ENCODE assay signal across 8 cellular contexts in genomic region chr4:169270810-169271691, GRCh38. TPM values are rescaled to one million over a fixed set of nuclear protein-coding genes. Genes with fewer than 3 reads are reported as not detected.
A peak's percentile ranks its signal among the peaks of the same experiment; 100 is the strongest.
DNase-seq lines count a peak whose midpoint lies in the region; FAIRE-seq and TF ChIP-seq lines count a peak whose summit lies in the region.

TSS of gene SH3RF1 (minus strand) at chr4:169270956. CDS start at chr4:169269212, 1,744 bp downstream.

- no peaks in the 10 kb centered on the region for H3K36me3 Mint-ChIP-seq in T-helper 2 cell treated with Interferon-gamma antibody and Interleukin-4, amounts not matched to agents 5 μg/mL and 100 μg/mL, for 36 hours (ENCODE audit: low read depth)

- H3K9ac ChIP-seq in H1 (replicated peaks in 1 of 4; ENCODE audit: extremely low read depth in 1 of 4, low read depth in 3 of 4, low read length in 3 of 4) = peak within 1 kb of the TSS; percentile 76 to 85 (median 83)

- H3K9me3 Mint-ChIP-seq in T-helper 2 cell treated with Interferon-gamma antibody and Interleukin-4, amounts not matched to agents 5 μg/mL and 100 μg/mL, for 36 hours = no peaks in the 10 kb centered on the region

- no peak within 1 kb of the TSS for H3K14ac ChIP-seq in H1 (ENCODE audit: insufficient read length)

- no peak within 1 kb of the TSS for H2BK15ac ChIP-seq in H1 (ENCODE audit: low read length)

- peak within 1 kb of the TSS; percentile 78 for H2BK12ac ChIP-seq in H1 (ENCODE audit: low read depth, low read length)

- H3K36me3 ChIP-seq in A673 (ENCODE audit: insufficient read depth, low read length, poor library complexity, severe bottlenecking) (no peaks in the 10 kb centered on the region), H1 (ENCODE audit: control insufficient read depth in 2 of 4, insufficient read depth in 4 of 4, low read length in 3 of 4) (no peaks in the 10 kb centered on the region)

- H4K8ac ChIP-seq in H1 (ENCODE audit: extremely low read depth, insufficient read depth, low read length) = peak within 1 kb of the TSS; percentile 94

- TF ChIP-seq POLR2A in H1 (IDR thresholded peaks at IDR 0.05; ENCODE audit: control extremely low read depth in 1 of 2, low read depth in 2 of 2, low read length in 2 of 2) = peak in 1 of 2 experiments; percentile 56; a peak in 1 of 3 replicates

- H3K9me3 ChIP-seq in A673 (ENCODE audit: low read depth, low read length, poor library complexity, severe bottlenecking) (no peaks in the 10 kb centered on the region), H1 (ENCODE audit: insufficient read depth in 2 of 2, low read depth in 1 of 2, low read length in 1 of 2) (no peaks in the 10 kb centered on the region)

- TF ChIP-seq RAD21 in H1 (IDR thresholded peaks at IDR 0.05 in 1 of 2, conservative IDR thresholded peaks at IDR 0.05 in 1 of 2; ENCODE audit: low read depth in 2 of 2, low read length in 2 of 2) = peak; percentile 0 to 20; a peak in 2 of 4 replicates

- no peak within 1 kb of the TSS for H3K27ac Mint-ChIP-seq in T-helper 2 cell treated with Interferon-gamma antibody and Interleukin-4, amounts not matched to agents 5 μg/mL and 100 μg/mL, for 36 hours

- peak within 1 kb of the TSS; percentile 86 for H3K4me3 ChIP-seq in A673 (ENCODE audit: low read depth, low read length, poor library complexity, severe bottlenecking)
- peak within 1 kb of the TSS; percentile 88 for H3K4me3 ChIP-seq in HFF-Myc (replicated peaks; ENCODE audit: low read depth, low read length)
- peak within 1 kb of the TSS; percentile 75 to 83 (median 82) for H3K4me3 ChIP-seq in H1 (ENCODE audit: extremely low read depth in 1 of 4, insufficient read depth in 2 of 4, low read depth in 3 of 4, low read length in 4 of 4)

- 2% methylated on average over 52 of the region's 110 CpGs; no CpG with 5 or more reads in 1 of the 2 experiments for WGBS in H1 (ENCODE audit: extremely low coverage in 1 of 2, insufficient coverage in 1 of 2, insufficient read length in 1 of 2, insufficient replicate concordance in 2 of 2, low coverage in 1 of 2, low lambda C conversion rate in 2 of 2, missing lambda C conversion rate in 1 of 2), 2 experiments

- TF ChIP-seq EP300 in H1 (IDR thresholded peaks at IDR 0.05; ENCODE audit: borderline replicate concordance in 1 of 2, low read depth in 2 of 2, low read length in 2 of 2) = no peak

- H3K4me1 ChIP-seq in A673 (ENCODE audit: insufficient read depth, low read length, poor library complexity, severe bottlenecking) (peaks cover 28% of the 10 kb centered on the region), H1 (replicated peaks in 1 of 4; ENCODE audit: control insufficient read depth in 3 of 4, insufficient read depth in 4 of 4, low read length in 3 of 4) (peaks cover 2 to 12% (median 5%) of the 10 kb centered on the region in 4 experiments; a peak in 5 of 7 replicates)

- peaks cover 2% of the 10 kb centered on the region; the same call in 1 of the 2 replicates for H3K79me1 ChIP-seq in H1 (ENCODE audit: low read depth, low read length)

- TF ChIP-seq CTCF in A673 (conservative IDR thresholded peaks at IDR 0.05; ENCODE audit: low read depth, low read length) (peak; percentile 41), GM12872 (IDR thresholded peaks at IDR 0.05; ENCODE audit: insufficient read depth, low read depth, low read length) (peak; percentile 36; the same call in 2 of the 3 replicates), HFF-Myc (IDR thresholded peaks at IDR 0.05; ENCODE audit: low read depth, low read length, missing control alignments) (peak; percentile 7), H1 (IDR thresholded peaks at IDR 0.05; ENCODE audit: control extremely low read depth in 1 of 3, insufficient read depth in 1 of 3, low read depth in 1 of 3, low read length in 3 of 3) (peak in 1 of 3 experiments; percentile 17; a peak in 2 of 4 replicates)

- peak within 1 kb of the TSS; percentile 54 for H2BK5ac ChIP-seq in H1 (ENCODE audit: low read depth, low read length)

- peak within 1 kb of the TSS; percentile 75 for H4K5ac ChIP-seq in H1 (ENCODE audit: insufficient read length, low read depth, low read length)

- H2AK5ac ChIP-seq in H1 (ENCODE audit: low read depth, low read length) = no peak within 1 kb of the TSS

- H3K27me3 Mint-ChIP-seq in T-helper 2 cell treated with Interferon-gamma antibody and Interleukin-4, amounts not matched to agents 5 μg/mL and 100 μg/mL, for 36 hours (ENCODE audit: low read depth) = peaks cover 66% of the 10 kb centered on the region

- intact Hi-C loops in A673 (cut with micrococcal nuclease; ENCODE audit: unreplicated experiment) = loop anchor here (2.0 to 5.0 kb wide), 2 partner anchors 244 to 259 kb away; partner anchors contain the start of gene CBR4

- H3K4me2 ChIP-seq in H1 (ENCODE audit: insufficient read depth in 1 of 2, low read depth in 2 of 2, low read length in 2 of 2) = peak within 1 kb of the TSS; percentile 76 to 85

- H3K23ac ChIP-seq in H1 (ENCODE audit: insufficient read length) = no peak within 1 kb of the TSS

- FAIRE-seq in H1 (lab: Jason Lieb, UNC) = no peak

- peaks cover 5% of the 10 kb centered on the region; the same call in 1 of the 2 replicates for H3K23me2 ChIP-seq in H1 (ENCODE audit: low read depth, low read length)

- POLR2A ChIA-PET in A673 (lab: Charles Lee; ENCODE audit: low non-redundant PET) (no interaction called here), H1 (lab: Charles Lee; ENCODE audit: partially characterized antibody) (interaction anchor here (0.9 to 3.9 kb wide), 10 partner anchors 8 to 261 kb away, joined by 3 to 34 read pairs (median 6); partner anchors contain the start of gene CBR4)

- H3K27ac ChIP-seq in A673 (ENCODE audit: low read depth, low read length, poor library complexity, severe bottlenecking) = peak within 1 kb of the TSS; percentile 90
- peak within 1 kb of the TSS; percentile 73 for H3K27ac ChIP-seq in H1 (ENCODE audit: low read depth, low read length)

- peak within 1 kb of the TSS; percentile 75 for H3K56ac ChIP-seq in H1 (replicated peaks; ENCODE audit: insufficient read length, low read depth, low read length)

- peaks cover 0 to 39% of the 10 kb centered on the region in 2 experiments; a peak in 2 of 4 replicates for H3K79me2 ChIP-seq in H1 (ENCODE audit: control insufficient read depth in 1 of 2, insufficient read depth in 2 of 2, low read length in 2 of 2)

- no TSS peak for BruUV-seq in A673 (replicated peaks; lab: Mats Ljungman, UMichigan)

- H3K4me3 Mint-ChIP-seq in T-helper 2 cell treated with Interferon-gamma antibody and Interleukin-4, amounts not matched to agents 5 μg/mL and 100 μg/mL, for 36 hours = peak within 1 kb of the TSS; percentile 81

- H3K4me1 Mint-ChIP-seq in T-helper 2 cell treated with Interferon-gamma antibody and Interleukin-4, amounts not matched to agents 5 μg/mL and 100 μg/mL, for 36 hours (ENCODE audit: low read depth) = peaks cover 16% of the 10 kb centered on the region

- no peak within 1 kb of the TSS for H2BK120ac ChIP-seq in H1 (replicated peaks; ENCODE audit: low read depth, low read length)

- H4K91ac ChIP-seq in H1 (replicated peaks; ENCODE audit: insufficient read length, low read length) = no peak within 1 kb of the TSS

- H2AFZ ChIP-seq in H1 (ENCODE audit: low read length) = peak within 1 kb of the TSS; percentile 71; the same call in 1 of the 2 replicates

- H3K18ac ChIP-seq in H1 (ENCODE audit: extremely low read depth, low read length) = peak within 1 kb of the TSS; percentile 82

- no peak within 1 kb of the TSS for H2BK20ac ChIP-seq in H1 (ENCODE audit: low read length)

- CTCF ChIA-PET in A673 (lab: Charles Lee) (interaction anchor here (1.0 kb wide), 1 partner anchor 261 kb away, joined by 4 read pairs; the partner anchor contains the start of gene CBR4), H1 (lab: Charles Lee; ENCODE audit: partially characterized antibody) (interaction anchor here (1.7 to 3.4 kb wide), 3 partner anchors 11 to 15 kb away, joined by 7 to 24 read pairs (median 9); no protein-coding TSS in a partner anchor)

- DNase-seq in A673 (ENCODE audit: low spot score) (peak; percentile 93), HFF-Myc (ENCODE audit: extremely low read depth, low read depth) (no peak), MV-4-11 (lab: John Stamatoyannopoulos, UW) (peak; percentile 65), H1 (ENCODE audit: low read depth in 1 of 2, low spot score in 2 of 2) (peak in 1 of 2 experiments; percentile 83), lung microvascular endothelial cell (ENCODE audit: low read depth in 2 of 2) (peak; percentile 66 to 92)
- peak; percentile 30 for DNase-seq in T-helper 2 cell treated with Interferon-gamma antibody and Interleukin-4, amounts not matched to agents 5 μg/mL and 100 μg/mL, for 36 hours (ENCODE audit: low spot score)
- DNase-seq in stimulated activated CD8-positive, alpha-beta memory T cell treated with anti-CD3 and anti-CD28 coated beads, Interleukin-7, amount 100 ng/mL, for 48 hours (ENCODE audit: extremely low read depth in 1 of 2, low read depth in 1 of 2) = peak; percentile 13 to 17

- H3K27me3 ChIP-seq in A673 (replicated peaks; ENCODE audit: insufficient read depth, low read depth, low read length, poor library complexity) (no peaks in the 10 kb centered on the region), H1 (replicated peaks in 1 of 4; ENCODE audit: control insufficient read depth in 3 of 4, extremely low read depth in 1 of 4, insufficient read depth in 3 of 4, low read length in 3 of 4) (no peaks in the 10 kb centered on the region; a peak in 2 of 7 replicates)

- no peaks in the 10 kb centered on the region for H4K20me1 ChIP-seq in H1 (replicated peaks in 1 of 2; ENCODE audit: control insufficient read depth in 1 of 2, insufficient read depth in 2 of 2, low read length in 2 of 2)

- peak within 1 kb of the TSS; percentile 50 for H3K4ac ChIP-seq in H1 (replicated peaks; ENCODE audit: insufficient read length, low read depth, low read length)

TF ChIP-seq in H1, 55 proteins besides CTCF, POLR2A, EP300 and RAD21 (continues in another document):
- TF ChIP-seq TAF1 (IDR thresholded peaks at IDR 0.05; ENCODE audit: low read depth, low read length) (peak; percentile 73), NRF1 (IDR thresholded peaks at IDR 0.05; ENCODE audit: low read depth, low read length) (no peak), EGR1 (IDR thresholded peaks at IDR 0.05; ENCODE audit: borderline replicate concordance, low read depth, low read length) (peak; percentile 14; the same call in 1 of the 2 replicates), CREB1 (IDR thresholded peaks at IDR 0.05) (0 out of 2 replicates have a peak, but pooled peaks have one; percentile 4), RXRA (IDR thresholded peaks at IDR 0.05; ENCODE audit: insufficient read depth, low read depth, low read length) (no peak)

RNA-seq across cellular contexts. Expression of gene SH3RF1, which starts in this region (rescaled TPM):
- total RNA-seq in A673 (2021) = 15.3 and 15.4 TPM in 2 replicates
- total RNA-seq in H1 (2021; fragmentation: NEBNext Ultra II Directional; extraction: Animal tissue kit (Norgen Biotek cat#: 25700)) = 14.2 and 15.1 TPM in 2 replicates
- polyA plus RNA-seq in H1 (2011; rRNA removed) = 6.9 and 9.4 TPM in 2 replicates
- polyA plus RNA-seq in H1 (2011; cell fraction: cytosol; rRNA removed) = 3.9 TPM
- polyA plus RNA-seq in H1 (2011; cell fraction: nucleus; rRNA removed) = 13.3 TPM
- polyA plus RNA-seq in H1 (2012, experiment 1 of 2) = 6.8 to 8.9 TPM (median 6.9 TPM) in 4 replicates
- polyA plus RNA-seq in H1 (2012, experiment 2 of 2) = 1.9 TPM
- 6.7 TPM for polyA plus RNA-seq in H1 (2013, experiment 1 of 2)
- polyA plus RNA-seq in H1 (2013, experiment 2 of 2) = 6.9 TPM
- 36.6 and 41.2 TPM in 2 replicates for polyA minus RNA-seq in H1 (2011; rRNA and poly(A)+ RNA removed)
- polyA minus RNA-seq in H1 (2011; cell fraction: cytosol; rRNA and poly(A)+ RNA removed) = 8.7 TPM
- polyA minus RNA-seq in H1 (2011; cell fraction: nucleus; rRNA and poly(A)+ RNA removed) = 31.0 TPM
- total RNA-seq in lung microvascular endothelial cell = 4.8 and 7.3 TPM in 2 replicates
